ENCODE assay signal across 14 cellular contexts in the genomic region with DNA sequence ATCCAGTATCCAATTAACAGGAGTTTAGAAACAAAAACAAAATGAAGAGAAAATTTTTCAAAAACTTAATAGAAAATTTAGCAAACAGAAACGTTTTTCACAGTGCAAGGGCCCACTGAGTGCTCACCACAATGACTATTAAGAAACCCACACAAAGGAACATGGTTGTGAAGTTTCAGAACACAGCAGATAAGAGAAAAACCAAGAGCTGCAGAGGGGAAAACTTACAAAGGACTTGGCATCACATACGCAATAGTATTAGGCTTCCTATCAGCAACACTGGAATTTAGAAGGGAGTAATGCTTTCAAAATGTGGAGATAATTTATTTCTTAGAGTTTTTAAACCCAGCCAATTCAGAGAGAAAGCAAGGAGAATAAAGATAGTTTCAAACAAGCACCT. TPM values are rescaled to one million over a fixed set of nuclear protein-coding genes. Genes with fewer than 3 reads are reported as not detected.
A peak's percentile ranks its signal among the peaks of the same experiment; 100 is the strongest.
DNase-seq lines count a peak whose midpoint lies in the region; TF ChIP-seq lines count a peak whose summit lies in the region.
"Had no signal": no experiment of that assay in that cellular context is flagged by ENCODE, and none has a peak within 500 bp of the region (broad histone marks: within the 10 kb centered on the region; RNA-seq: fewer than 3 reads in every experiment).

No MANE protein-coding gene starts in this region.

- H3K4me3 Mint-ChIP-seq in activated naive CD4-positive, alpha-beta T cell treated with anti-CD3 and anti-CD28 coated beads, Interleukin-2, amount 50 U/mL, for 24 hours, result peak overlapping the region; percentile 75
- H3K4me3 Mint-ChIP-seq in activated T-helper 1 cell treated with anti-CD3 and anti-CD28 coated beads, Interleukin-12 subunit alpha, Interleukin-12 subunit beta, Interleukin-2, Interleukin-4 antibody, amounts not matched to agents 30 ng/mL and 10 ng/mL and 1 ng/mL, durations not matched to agents 14 hours and 24 hours and 36 hours, result peak overlapping the region; percentile 58

- H3K4me3 ChIP-seq in fibroblast of villous mesenchyme (ENCODE audit: low read depth, low read length), result no peak overlapping the region
- H3K4me3 ChIP-seq: pancreas, SJSA1 had no signal

- DNase-seq in activated naive CD4-positive, alpha-beta T cell treated with Interleukin-2 at 50 U/mL for 16 hours, result no peak
- no peak for DNase-seq in activated T-helper 1 cell treated with anti-CD3 and anti-CD28 coated beads, Interleukin-12 subunit alpha, Interleukin-12 subunit beta, Interleukin-2, Interleukin-4 antibody, amounts not matched to agents 30 ng/mL and 10 ng/mL and 1 ng/mL, durations not matched to agents 14 hours and 24 hours and 36 hours (ENCODE audit: low spot score)
- peak; percentile 66 for DNase-seq in fibroblast of villous mesenchyme (ENCODE audit: low read depth)
- DNase-seq in T-helper 9 cell, result no peak
- no peak for DNase-seq in stimulated activated CD4-positive, alpha-beta T cell treated with anti-CD3 and anti-CD28 coated beads, Interleukin-2, amount 100 ng/mL, for 48 hours
- no peak for DNase-seq in superior temporal gyrus (ENCODE audit: extremely low spot score)
- DNase-seq in stimulated activated CD4-positive, alpha-beta T cell treated with anti-CD3 and anti-CD28 coated beads, Interleukin-4, amount 100 ng/mL, for 1 hour, result no peak
- DNase-seq: BE2C; hypothalamus; NCI-H1694 treated with DMSO at 0.1 percent for 48 hours; pancreas; stimulated activated CD4-positive, alpha-beta T cell treated with anti-CD3 and anti-CD28 coated beads, Interleukin-15, amount 100 ng/mL, for 24 hours had no signal

- peaks cover 15% of the 10 kb centered on the region for H3K36me3 Mint-ChIP-seq in activated naive CD4-positive, alpha-beta T cell treated with anti-CD3 and anti-CD28 coated beads, Interleukin-2, amount 50 U/mL, for 24 hours
- H3K36me3 Mint-ChIP-seq in activated T-helper 1 cell treated with anti-CD3 and anti-CD28 coated beads, Interleukin-12 subunit alpha, Interleukin-12 subunit beta, Interleukin-2, Interleukin-4 antibody, amounts not matched to agents 30 ng/mL and 10 ng/mL and 1 ng/mL, durations not matched to agents 14 hours and 24 hours and 36 hours (ENCODE audit: low read depth), result peaks cover 39% of the 10 kb centered on the region

- no peaks in the 10 kb centered on the region for H3K27me3 Mint-ChIP-seq in activated naive CD4-positive, alpha-beta T cell treated with anti-CD3 and anti-CD28 coated beads, Interleukin-2, amount 50 U/mL, for 24 hours
- H3K27me3 Mint-ChIP-seq in activated T-helper 1 cell treated with anti-CD3 and anti-CD28 coated beads, Interleukin-12 subunit alpha, Interleukin-12 subunit beta, Interleukin-2, Interleukin-4 antibody, amounts not matched to agents 30 ng/mL and 10 ng/mL and 1 ng/mL, durations not matched to agents 14 hours and 24 hours and 36 hours (ENCODE audit: insufficient read depth), result no peaks in the 10 kb centered on the region

- no peak for TF ChIP-seq CTCF in fibroblast of villous mesenchyme (IDR thresholded peaks at IDR 0.05; ENCODE audit: insufficient read depth, low read depth, low read length)

- peaks cover 56% of the 10 kb centered on the region for H3K4me1 Mint-ChIP-seq in activated naive CD4-positive, alpha-beta T cell treated with anti-CD3 and anti-CD28 coated beads, Interleukin-2, amount 50 U/mL, for 24 hours
- peaks cover 73% of the 10 kb centered on the region for H3K4me1 Mint-ChIP-seq in activated T-helper 1 cell treated with anti-CD3 and anti-CD28 coated beads, Interleukin-12 subunit alpha, Interleukin-12 subunit beta, Interleukin-2, Interleukin-4 antibody, amounts not matched to agents 30 ng/mL and 10 ng/mL and 1 ng/mL, durations not matched to agents 14 hours and 24 hours and 36 hours (ENCODE audit: low read depth)

- intact Hi-C loops in activated T-helper 1 cell treated with anti-CD3 and anti-CD28 coated beads, Interleukin-12 subunit alpha, Interleukin-12 subunit beta, Interleukin-2, Interleukin-4 antibody, amounts not matched to agents 30 ng/mL and 10 ng/mL and 1 ng/mL, durations not matched to agents 14 hours and 24 hours and 36 hours (cut with micrococcal nuclease), result loop anchor here (1.0 to 5.0 kb wide), 2 partner anchors 10 to 1031 kb away; no protein-coding TSS in a partner anchor

- peak overlapping the region; percentile 95 for H3K27ac Mint-ChIP-seq in activated naive CD4-positive, alpha-beta T cell treated with anti-CD3 and anti-CD28 coated beads, Interleukin-2, amount 50 U/mL, for 24 hours
- H3K27ac Mint-ChIP-seq in activated T-helper 1 cell treated with anti-CD3 and anti-CD28 coated beads, Interleukin-12 subunit alpha, Interleukin-12 subunit beta, Interleukin-2, Interleukin-4 antibody, amounts not matched to agents 30 ng/mL and 10 ng/mL and 1 ng/mL, durations not matched to agents 14 hours and 24 hours and 36 hours, result peak overlapping the region; percentile 85

- H3K9me3 Mint-ChIP-seq in activated naive CD4-positive, alpha-beta T cell treated with anti-CD3 and anti-CD28 coated beads, Interleukin-2, amount 50 U/mL, for 24 hours, result no peaks in the 10 kb centered on the region
- H3K9me3 Mint-ChIP-seq in activated T-helper 1 cell treated with anti-CD3 and anti-CD28 coated beads, Interleukin-12 subunit alpha, Interleukin-12 subunit beta, Interleukin-2, Interleukin-4 antibody, amounts not matched to agents 30 ng/mL and 10 ng/mL and 1 ng/mL, durations not matched to agents 14 hours and 24 hours and 36 hours, result no peaks in the 10 kb centered on the region

RNA-seq across cellular contexts. Expression of a gene that starts 1.7 kb away (rescaled TPM):
- 5.7 and 6.1 TPM in 2 replicates for total RNA-seq in activated T-helper 1 cell treated with anti-CD3 and anti-CD28 coated beads, Interleukin-12 subunit alpha, Interleukin-12 subunit beta, Interleukin-2, Interleukin-4 antibody, amounts not matched to agents 30 ng/mL and 10 ng/mL and 1 ng/mL, durations not matched to agents 14 hours and 24 hours and 36 hours
- 4.5 and 5.2 TPM in 2 replicates for total RNA-seq in fibroblast of villous mesenchyme

RNA-seq across cellular contexts. Expression of a gene that starts 18.4 kb away (rescaled TPM):
- total RNA-seq in activated T-helper 1 cell treated with anti-CD3 and anti-CD28 coated beads, Interleukin-12 subunit alpha, Interleukin-12 subunit beta, Interleukin-2, Interleukin-4 antibody, amounts not matched to agents 30 ng/mL and 10 ng/mL and 1 ng/mL, durations not matched to agents 14 hours and 24 hours and 36 hours, result 187 and 194 TPM in 2 replicates
- 55.1 and 67.8 TPM in 2 replicates for total RNA-seq in fibroblast of villous mesenchyme

RNA-seq across cellular contexts. Expression of a gene that starts 18.6 kb away (rescaled TPM):
- total RNA-seq in activated T-helper 1 cell treated with anti-CD3 and anti-CD28 coated beads, Interleukin-12 subunit alpha, Interleukin-12 subunit beta, Interleukin-2, Interleukin-4 antibody, amounts not matched to agents 30 ng/mL and 10 ng/mL and 1 ng/mL, durations not matched to agents 14 hours and 24 hours and 36 hours, result 81.5 and 82.0 TPM in 2 replicates
- 40.3 and 46.6 TPM in 2 replicates for total RNA-seq in fibroblast of villous mesenchyme
